In the genomic region with DNA sequence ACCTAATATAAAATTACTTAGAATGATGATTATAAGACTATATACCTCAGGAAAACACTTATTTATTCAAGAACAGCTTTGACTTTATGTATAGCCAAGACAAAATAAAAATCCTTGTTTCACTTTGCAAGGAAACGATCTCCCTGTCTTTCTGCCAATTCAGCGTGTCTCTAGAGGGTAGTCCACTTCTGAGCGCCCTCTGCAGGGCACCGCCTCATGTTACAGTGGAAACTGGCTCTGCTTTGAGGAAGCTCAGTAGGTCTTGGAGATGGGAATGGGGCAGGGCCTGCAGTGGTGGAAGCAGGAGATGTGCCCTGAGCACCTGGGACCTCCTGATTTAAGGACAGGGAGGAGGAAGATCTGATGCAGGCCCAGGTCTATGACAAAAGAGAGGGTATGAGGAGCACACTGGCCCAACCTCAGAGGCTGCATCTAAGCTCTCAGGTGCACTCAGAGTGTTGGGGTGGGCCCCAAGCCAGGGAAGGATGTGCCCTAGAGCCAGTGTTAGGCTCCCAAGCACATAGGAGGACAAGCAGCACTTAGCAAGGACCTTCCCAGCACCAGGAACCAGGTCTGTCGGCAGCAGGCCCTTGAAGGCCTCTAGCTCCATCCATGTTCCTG, we compare ENCODE assay signal across 8 cellular contexts.
A peak's percentile ranks its signal among the peaks of the same experiment; 100 is the strongest.
DNase-seq lines count a peak whose midpoint lies in the region; ATAC-seq and FAIRE-seq lines count a peak whose summit lies in the region.

No MANE protein-coding gene starts in this region.

- H3K27ac Mint-ChIP-seq in activated T-helper 2 cell treated with anti-CD3 and anti-CD28 coated beads, Interferon-gamma antibody, Interleukin-2, Interleukin-4, amounts not matched to agents 10 μg/mL and 5 μg/mL and 100 μg/mL, durations not matched to agents 14 hours and 24 hours and 36 hours: no peak overlapping the region

- no peaks in the 10 kb centered on the region for H3K36me3 ChIP-seq in SK-N-MC (ENCODE audit: insufficient read depth, low read length)

- no peak for ATAC-seq in left cardiac atrium
- ATAC-seq in GM21717 (IDR thresholded peaks at IDR 0.05; ENCODE audit: unreplicated experiment): no peak
- no peak for ATAC-seq in GM21529 (IDR thresholded peaks at IDR 0.05; ENCODE audit: unreplicated experiment)

- no peak overlapping the region for H3K9ac ChIP-seq in SK-N-MC (ENCODE audit: insufficient read length)

- peak; percentile 9 for DNase-seq in COR-L47 (lab: John Stamatoyannopoulos, UW)
- DNase-seq in HTR-8/SVneo (ENCODE audit: insufficient read length, low spot score): peak; percentile 39
- DNase-seq in SK-N-MC (ENCODE audit: low read depth, low spot score): no peak
- peak; percentile 30 for DNase-seq in left cardiac atrium
- no peak for DNase-seq in activated T-helper 2 cell treated with anti-CD3 and anti-CD28 coated beads, Interferon-gamma antibody, Interleukin-2, Interleukin-4, amounts not matched to agents 10 μg/mL and 5 μg/mL and 100 μg/mL, durations not matched to agents 14 hours and 24 hours and 36 hours (ENCODE audit: low spot score)
- DNase-seq in anterior cingulate cortex (lab: John Stamatoyannopoulos, UW): no peak

- H3K4me1 Mint-ChIP-seq in activated T-helper 2 cell treated with anti-CD3 and anti-CD28 coated beads, Interferon-gamma antibody, Interleukin-2, Interleukin-4, amounts not matched to agents 10 μg/mL and 5 μg/mL and 100 μg/mL, durations not matched to agents 14 hours and 24 hours and 36 hours (ENCODE audit: low read depth): no peaks in the 10 kb centered on the region

- H3K9me3 ChIP-seq in SK-N-MC (ENCODE audit: low read depth, low read length): no peaks in the 10 kb centered on the region

- H3K4me3 ChIP-seq in SK-N-MC: peak overlapping the region; percentile 2; the same call in 1 of the 2 replicates

- intact Hi-C loops in left cardiac atrium (cut with DNase I): no loop called here
- intact Hi-C loops in activated T-helper 2 cell treated with anti-CD3 and anti-CD28 coated beads, Interferon-gamma antibody, Interleukin-2, Interleukin-4, amounts not matched to agents 10 μg/mL and 5 μg/mL and 100 μg/mL, durations not matched to agents 14 hours and 24 hours and 36 hours (cut with micrococcal nuclease): no loop called here

- no peak overlapping the region for H3K4me3 Mint-ChIP-seq in activated T-helper 2 cell treated with anti-CD3 and anti-CD28 coated beads, Interferon-gamma antibody, Interleukin-2, Interleukin-4, amounts not matched to agents 10 μg/mL and 5 μg/mL and 100 μg/mL, durations not matched to agents 14 hours and 24 hours and 36 hours (ENCODE audit: low read depth)

- FAIRE-seq in HTR-8/SVneo (lab: Jason Lieb, UNC): peak; percentile 28

- no peaks in the 10 kb centered on the region for H3K27me3 Mint-ChIP-seq in activated T-helper 2 cell treated with anti-CD3 and anti-CD28 coated beads, Interferon-gamma antibody, Interleukin-2, Interleukin-4, amounts not matched to agents 10 μg/mL and 5 μg/mL and 100 μg/mL, durations not matched to agents 14 hours and 24 hours and 36 hours (ENCODE audit: low read depth)

- no peaks in the 10 kb centered on the region for H3K9me3 Mint-ChIP-seq in activated T-helper 2 cell treated with anti-CD3 and anti-CD28 coated beads, Interferon-gamma antibody, Interleukin-2, Interleukin-4, amounts not matched to agents 10 μg/mL and 5 μg/mL and 100 μg/mL, durations not matched to agents 14 hours and 24 hours and 36 hours

- no peaks in the 10 kb centered on the region for H3K36me3 Mint-ChIP-seq in activated T-helper 2 cell treated with anti-CD3 and anti-CD28 coated beads, Interferon-gamma antibody, Interleukin-2, Interleukin-4, amounts not matched to agents 10 μg/mL and 5 μg/mL and 100 μg/mL, durations not matched to agents 14 hours and 24 hours and 36 hours (ENCODE audit: low read depth)

- no peak overlapping the region for H3K27ac ChIP-seq in SK-N-MC

Comparison
In these comparisons a context has a peak if more than half of its experiments do, and no peak if none do; other contexts are left out.
1. DNase-seq: peak in COR-L47 (single experiment), HTR-8/SVneo (single experiment) and left cardiac atrium (single experiment); none in SK-N-MC (single experiment), activated T-helper 2 cell treated with anti-CD3 and anti-CD28 coated beads, Interferon-gamma antibody, Interleukin-2, Interleukin-4, amounts not matched to agents 10 μg/mL and 5 μg/mL and 100 μg/mL, durations not matched to agents 14 hours and 24 hours and 36 hours (single experiment) and anterior cingulate cortex (0 of 58).